In the genomic region with DNA sequence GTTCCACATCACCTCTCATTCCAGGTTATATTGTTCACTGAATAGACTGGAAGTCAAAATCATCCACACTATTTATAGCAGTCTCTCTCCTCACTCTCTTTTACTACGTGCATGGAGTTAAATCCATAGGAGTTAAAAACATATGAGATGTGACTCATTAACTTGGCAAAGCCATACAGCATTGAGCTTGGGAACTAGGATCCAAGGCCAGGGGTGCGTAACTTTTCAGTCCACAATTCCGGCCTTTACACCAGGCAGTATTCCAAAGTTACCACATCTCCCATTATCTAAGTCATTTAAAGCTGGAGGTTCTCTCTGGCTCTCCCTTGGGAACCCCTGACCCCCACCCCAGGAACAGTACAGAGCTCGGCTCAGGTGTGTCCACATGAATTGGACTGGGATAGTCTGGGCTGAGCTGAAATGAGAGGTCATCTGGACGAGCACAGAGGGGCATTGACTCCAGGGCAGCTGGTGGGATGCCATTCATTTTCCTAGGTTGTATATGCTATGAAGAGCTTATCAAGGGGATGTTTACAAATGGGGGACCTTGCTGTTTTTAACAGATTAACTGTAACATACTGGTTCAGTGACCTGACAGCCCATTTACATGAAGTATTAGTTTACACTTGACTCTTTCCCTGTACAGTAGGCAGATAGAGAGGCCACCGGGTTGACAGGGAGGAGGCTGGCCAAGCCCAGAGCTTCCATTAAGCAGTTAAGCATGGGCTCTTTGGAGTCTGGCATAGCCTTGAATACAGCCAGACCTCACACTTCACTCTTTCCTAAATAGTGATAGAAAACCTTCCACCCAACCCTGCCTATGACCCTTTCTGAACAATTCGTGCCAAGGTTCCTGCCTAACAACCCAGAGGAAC, we compare ENCODE assay signal across 17 cellular contexts.
DNase-seq lines count a peak whose midpoint lies in the region; ATAC-seq, FAIRE-seq and TF ChIP-seq lines count a peak whose summit lies in the region.
"Had no signal": no experiment of that assay in that cellular context is flagged by ENCODE, and none has a peak within 500 bp of the region (broad histone marks: within the 10 kb centered on the region; RNA-seq: fewer than 3 reads in every experiment).

No MANE protein-coding gene starts in this region.

- H3K56ac ChIP-seq in H1 (replicated peaks; ENCODE audit: insufficient read length, low read depth, low read length): no peak overlapping the region

- FAIRE-seq in H1 (lab: Jason Lieb, UNC): no peak
- FAIRE-seq: HTR-8/SVneo had no signal

- H3K27me3 ChIP-seq in H1 (replicated peaks in 1 of 4; ENCODE audit: control insufficient read depth in 3 of 4, extremely low read depth in 1 of 4, insufficient read depth in 3 of 4, low read length in 3 of 4) (no peaks in the 10 kb centered on the region; a peak in 2 of 7 replicates), spleen (replicated peaks in 1 of 7) (no peaks in the 10 kb centered on the region)
- H3K27me3 ChIP-seq: Peyer's patch had no signal

- ATAC-seq in HG02610 (IDR thresholded peaks at IDR 0.05; ENCODE audit: unreplicated experiment): no peak

- H3K4me2 ChIP-seq in H1 (ENCODE audit: insufficient read depth in 1 of 2, low read depth in 2 of 2, low read length in 2 of 2): no peak overlapping the region

- H2BK15ac ChIP-seq in H1 (ENCODE audit: low read length): no peak overlapping the region

- no peak overlapping the region for H3K4me3 Mint-ChIP-seq in endothelial cell (ENCODE audit: unreplicated experiment)
- H3K4me3 Mint-ChIP-seq: CD4-positive, CD25-positive, alpha-beta regulatory T cell had no signal

- H3K4me1 ChIP-seq in H1 (replicated peaks in 1 of 4; ENCODE audit: control insufficient read depth in 3 of 4, insufficient read depth in 4 of 4, low read length in 3 of 4): no peaks in the 10 kb centered on the region
- no peaks in the 10 kb centered on the region for H3K4me1 ChIP-seq in spleen
- H3K4me1 ChIP-seq: Peyer's patch had no signal

- H3K14ac ChIP-seq in H1 (ENCODE audit: insufficient read length): no peak overlapping the region

- TF ChIP-seq CTCF in H1 (IDR thresholded peaks at IDR 0.05; ENCODE audit: control extremely low read depth in 1 of 3, insufficient read depth in 1 of 3, low read depth in 1 of 3, low read length in 3 of 3) (no peak), endothelial cell (IDR thresholded peaks at IDR 0.05; ENCODE audit: unreplicated experiment) (no peak), spleen (IDR thresholded peaks at IDR 0.05 in 8 of 11, conservative IDR thresholded peaks at IDR 0.05 in 3 of 11) (no peak)

- H3K36me3 ChIP-seq in H1 (ENCODE audit: control insufficient read depth in 2 of 4, insufficient read depth in 4 of 4, low read length in 3 of 4) (no peaks in the 10 kb centered on the region), spleen (peaks cover 0 to 6% (median 0%) of the 10 kb centered on the region in 6 donors)
- H3K36me3 ChIP-seq: Peyer's patch had no signal

- H3K23ac ChIP-seq in H1 (ENCODE audit: insufficient read length): no peak overlapping the region

- no peaks in the 10 kb centered on the region for H3K79me1 ChIP-seq in H1 (ENCODE audit: low read depth, low read length)

- intact Hi-C loops in spleen (cut with DNase I; ENCODE audit: low total_unique reads): no loop called here

- H3K9ac ChIP-seq in H1 (replicated peaks in 1 of 4; ENCODE audit: extremely low read depth in 1 of 4, low read depth in 3 of 4, low read length in 3 of 4): no peak overlapping the region

- H2BK12ac ChIP-seq in H1 (ENCODE audit: low read depth, low read length): no peak overlapping the region

- 87% methylated on average over 7 of the region's 7 CpGs; no CpG with 5 or more reads in 1 of the 2 experiments for WGBS in H1 (ENCODE audit: extremely low coverage in 1 of 2, insufficient coverage in 1 of 2, insufficient read length in 1 of 2, insufficient replicate concordance in 2 of 2, low coverage in 1 of 2, low lambda C conversion rate in 2 of 2, missing lambda C conversion rate in 1 of 2), 2 experiments
- WGBS in spleen, 5 donors: 81 to 90% (median 87%) methylated on average over 7 of the region's 7 CpGs

- peak overlapping the region; percentile 38; the same call in 1 of the 2 replicates for H4K8ac ChIP-seq in H1 (ENCODE audit: extremely low read depth, insufficient read depth, low read length)

- H3K36me3 Mint-ChIP-seq in endothelial cell (ENCODE audit: low read depth, unreplicated experiment): peaks cover 9% of the 10 kb centered on the region

- CTCF ChIA-PET in H1 (lab: Charles Lee; ENCODE audit: partially characterized antibody): interaction anchor here (2.2 kb wide), 1 partner anchor 106 kb away, joined by 5 read pairs; no protein-coding TSS in a partner anchor

- no peaks in the 10 kb centered on the region for H3K9me3 Mint-ChIP-seq in endothelial cell (ENCODE audit: unreplicated experiment)

- no peak overlapping the region for H2AK5ac ChIP-seq in H1 (ENCODE audit: low read depth, low read length)

- no peaks in the 10 kb centered on the region for H4K20me1 ChIP-seq in H1 (replicated peaks in 1 of 2; ENCODE audit: control insufficient read depth in 1 of 2, insufficient read depth in 2 of 2, low read length in 2 of 2)

- no peak overlapping the region for H3K27ac Mint-ChIP-seq in endothelial cell (ENCODE audit: unreplicated experiment)
- H3K27ac Mint-ChIP-seq: CD4-positive, CD25-positive, alpha-beta regulatory T cell had no signal

- no peak overlapping the region for H3K18ac ChIP-seq in H1 (ENCODE audit: extremely low read depth, low read length)

- H3K4ac ChIP-seq in H1 (replicated peaks; ENCODE audit: insufficient read length, low read depth, low read length): no peak overlapping the region

- no peaks in the 10 kb centered on the region for H3K79me2 ChIP-seq in H1 (ENCODE audit: control insufficient read depth in 1 of 2, insufficient read depth in 2 of 2, low read length in 2 of 2)

- H3K23me2 ChIP-seq in H1 (ENCODE audit: low read depth, low read length): no peaks in the 10 kb centered on the region

- TF ChIP-seq EP300 in H1 (IDR thresholded peaks at IDR 0.05; ENCODE audit: borderline replicate concordance in 1 of 2, low read depth in 2 of 2, low read length in 2 of 2): no peak

- no peak overlapping the region for H4K91ac ChIP-seq in H1 (replicated peaks; ENCODE audit: insufficient read length, low read length)

- POLR2A ChIA-PET in H1 (lab: Charles Lee; ENCODE audit: partially characterized antibody): interaction anchor here (0.5 to 1.6 kb wide), 2 partner anchors 11 to 13 kb away, joined by 3 read pairs; no protein-coding TSS in a partner anchor

- peaks cover 1% of the 10 kb centered on the region for H3K27me3 Mint-ChIP-seq in endothelial cell (ENCODE audit: unreplicated experiment)
- H3K27me3 Mint-ChIP-seq: CD4-positive, CD25-positive, alpha-beta regulatory T cell had no signal

- H3K9me3 ChIP-seq in H1 (ENCODE audit: insufficient read depth in 2 of 2, low read depth in 1 of 2, low read length in 1 of 2) (no peaks in the 10 kb centered on the region), spleen (peaks cover 0 to 10% (median 0%) of the 10 kb centered on the region in 8 donors)
- H3K9me3 ChIP-seq: Peyer's patch had no signal

- H2BK120ac ChIP-seq in H1 (replicated peaks; ENCODE audit: low read depth, low read length): no peak overlapping the region

- DNase-seq in amniotic epithelial cell (ENCODE audit: low read depth) (peak; percentile 79), H1 (ENCODE audit: low read depth in 1 of 2, low spot score in 2 of 2) (no peak), fibroblast of the conjunctiva (ENCODE audit: low read depth) (peak; percentile 30), endothelial cell (ENCODE audit: low spot score) (no peak), hepatic stellate cell (ENCODE audit: low spot score) (no peak), spleen (no peak)
- DNase-seq: CD4-positive, CD25-positive, alpha-beta regulatory T cell; DND-41; GOT3; NCI-H1417; NCI-H1694 treated with DMSO at 0.1 percent for 48 hours; NCI-H2081 treated with DMSO at 0.1 percent for 48 hours; NCI-H2171 treated with DMSO at 0.1 percent for 48 hours; NCI-H526; Peyer's patch had no signal

- TF ChIP-seq RAD21 in H1 (IDR thresholded peaks at IDR 0.05 in 1 of 2, conservative IDR thresholded peaks at IDR 0.05 in 1 of 2; ENCODE audit: low read depth in 2 of 2, low read length in 2 of 2): no peak

- H2AFZ ChIP-seq in H1 (ENCODE audit: low read length): no peak overlapping the region

- no peak overlapping the region for H2BK20ac ChIP-seq in H1 (ENCODE audit: low read length)

- H3K4me3 ChIP-seq in H1 (ENCODE audit: extremely low read depth in 1 of 4, insufficient read depth in 2 of 4, low read depth in 3 of 4, low read length in 4 of 4): no peak overlapping the region
- no peak overlapping the region for H3K4me3 ChIP-seq in spleen
- H3K4me3 ChIP-seq: Peyer's patch had no signal

- H2BK5ac ChIP-seq in H1 (ENCODE audit: low read depth, low read length): no peak overlapping the region

- no peak overlapping the region for H4K5ac ChIP-seq in H1 (ENCODE audit: insufficient read length, low read depth, low read length)

- TF ChIP-seq POLR2A in H1 (IDR thresholded peaks at IDR 0.05; ENCODE audit: control extremely low read depth in 1 of 2, low read depth in 2 of 2, low read length in 2 of 2) (no peak), spleen (IDR thresholded peaks at IDR 0.05) (no peak)

- H3K4me1 Mint-ChIP-seq in endothelial cell (ENCODE audit: unreplicated experiment): no peaks in the 10 kb centered on the region

- no peak overlapping the region for H3K27ac ChIP-seq in H1 (ENCODE audit: low read depth, low read length)
- H3K27ac ChIP-seq in spleen: no peak overlapping the region
- H3K27ac ChIP-seq: Peyer's patch had no signal

TF ChIP-seq in H1, 55 proteins besides CTCF, POLR2A, EP300 and RAD21 (continues in another document):
- no peak for TF ChIP-seq RFX5 (IDR thresholded peaks at IDR 0.05; ENCODE audit: borderline replicate concordance, low read depth, low read length)
- no peak for TF ChIP-seq CTBP2 (IDR thresholded peaks at IDR 0.05; ENCODE audit: borderline replicate concordance, insufficient read depth, insufficient read length, low read length)
- no peak for TF ChIP-seq TBP (IDR thresholded peaks at IDR 0.05; ENCODE audit: low read depth, low read length)
- TF ChIP-seq, protein P1, sequence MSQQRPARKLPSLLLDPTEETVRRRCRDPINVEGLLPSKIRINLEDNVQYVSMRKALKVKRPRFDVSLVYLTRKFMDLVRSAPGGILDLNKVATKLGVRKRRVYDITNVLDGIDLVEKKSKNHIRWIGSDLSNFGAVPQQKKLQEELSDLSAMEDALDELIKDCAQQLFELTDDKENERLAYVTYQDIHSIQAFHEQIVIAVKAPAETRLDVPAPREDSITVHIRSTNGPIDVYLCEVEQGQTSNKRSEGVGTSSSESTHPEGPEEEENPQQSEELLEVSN (IDR thresholded peaks at IDR 0.05): no peak
- no peak for TF ChIP-seq CREB1 (IDR thresholded peaks at IDR 0.05)
- TF ChIP-seq ZNF274 (IDR thresholded peaks at IDR 0.05; ENCODE audit: borderline replicate concordance, extremely low read depth, low read length): no peak
- no peak for TF ChIP-seq GTF2F1 (IDR thresholded peaks at IDR 0.05; ENCODE audit: borderline replicate concordance, low read depth, low read length)
- TF ChIP-seq BRCA1 (IDR thresholded peaks at IDR 0.05; ENCODE audit: low read depth, low read length): no peak

Comparison
In these comparisons a context has a peak if more than half of its experiments do, and no peak if none do; other contexts are left out.
1. DNase-seq: peak in amniotic epithelial cell (single experiment) and fibroblast of the conjunctiva (single experiment); none in H1 (0 of 2), endothelial cell (single experiment), hepatic stellate cell (single experiment) and spleen (single experiment).